In the genomic region with DNA sequence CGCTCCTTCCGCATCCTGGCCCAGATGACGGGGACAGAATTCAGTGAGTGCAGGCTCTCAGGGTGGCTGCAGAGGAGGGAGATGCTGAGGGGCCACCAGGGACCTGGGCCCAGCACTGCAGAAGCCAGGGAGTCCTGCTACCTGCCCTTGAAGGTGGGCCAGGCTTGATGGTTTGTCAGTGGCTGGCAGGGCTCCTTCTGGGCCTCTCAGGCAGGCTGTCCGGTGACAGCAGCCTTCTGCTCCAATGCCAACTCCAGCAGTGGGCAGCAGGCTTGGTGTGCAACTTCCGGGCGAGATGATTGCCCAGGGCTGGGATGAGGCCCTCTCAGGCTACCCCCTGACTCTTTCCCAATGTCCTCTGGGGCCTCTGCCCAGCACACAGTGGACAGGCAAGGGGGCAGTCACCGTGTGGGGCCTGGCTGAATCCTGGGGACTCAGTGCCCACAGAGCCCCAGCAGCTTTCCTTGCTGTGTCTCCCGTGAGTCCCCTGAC, we compare ENCODE assay signal across 32 cellular contexts. TPM values are rescaled to one million over a fixed set of nuclear protein-coding genes. Genes with fewer than 3 reads are reported as not detected.
A peak's percentile ranks its signal among the peaks of the same experiment; 100 is the strongest.
DNase-seq lines count a peak whose midpoint lies in the region; ATAC-seq and TF ChIP-seq lines count a peak whose summit lies in the region.
"Had no signal": no experiment of that assay in that cellular context is flagged by ENCODE, and none has a peak within 500 bp of the region (broad histone marks: within the 10 kb centered on the region; RNA-seq: fewer than 3 reads in every experiment).

No MANE protein-coding gene starts in this region.

- H3K14ac ChIP-seq in neuronal stem cell (ENCODE audit: low read length), result no peak overlapping the region

- H4K8ac ChIP-seq in neuronal stem cell (ENCODE audit: low read depth, low read length), result no peak overlapping the region

- H2AFZ ChIP-seq in neuronal stem cell (ENCODE audit: low read length), result no peak overlapping the region
- H2AFZ ChIP-seq: GM23338, PC-9 had no signal

- TF ChIP-seq CTCF in left ventricle myocardium inferior (IDR thresholded peaks at IDR 0.05; ENCODE audit: borderline replicate concordance) (no peak), sigmoid colon (IDR thresholded peaks at IDR 0.05) (no peak)

- H2BK12ac ChIP-seq in neuronal stem cell (ENCODE audit: low read length), result no peak overlapping the region

- H3K4me3 ChIP-seq in left ventricle myocardium inferior (no peak overlapping the region), sigmoid colon (no peak overlapping the region), neuronal stem cell (ENCODE audit: low read length in 2 of 2) (no peak overlapping the region)
- H3K4me3 ChIP-seq: GM12878, GM23338, HAP-1, PC-9 had no signal

- H3K27ac ChIP-seq in left ventricle myocardium inferior (replicated peaks), result peak overlapping the region; percentile 98
- H3K27ac ChIP-seq in sigmoid colon, result peak overlapping the region; percentile 43 to 95 (median 55)
- H3K27ac ChIP-seq in neuronal stem cell (replicated peaks; ENCODE audit: low read length), result no peak overlapping the region
- H3K27ac ChIP-seq: 22Rv1, KMS-11, PC-9 had no signal

- ATAC-seq in Right ventricle myocardium superior (ENCODE audit: poor library complexity) (peak; percentile 0), HG02870 (IDR thresholded peaks at IDR 0.05; ENCODE audit: unreplicated experiment) (no peak)
- ATAC-seq: GM12878, GM23338 had no signal

- H3K27me3 ChIP-seq in left ventricle myocardium inferior (ENCODE audit: low read depth) (peaks cover 2% of the 10 kb centered on the region), sigmoid colon (no peaks in the 10 kb centered on the region), neuronal stem cell (ENCODE audit: control insufficient read depth in 3 of 3, insufficient read depth in 3 of 3, low read depth in 1 of 3, low read length in 3 of 3) (peaks cover 0 to 25% (median 0%) of the 10 kb centered on the region in 3 experiments)
- H3K27me3 ChIP-seq: BE2C had no signal

- TF ChIP-seq EP300 in sigmoid colon (IDR thresholded peaks at IDR 0.05), result no peak

- no peak overlapping the region for H2BK15ac ChIP-seq in neuronal stem cell (ENCODE audit: low read length)

- TF ChIP-seq POLR2A in sigmoid colon (IDR thresholded peaks at IDR 0.05), result no peak

- WGBS in sigmoid colon, 2 donors, result 90 to 95% methylated on average over 8 of the region's 8 CpGs
- no CpG with 5 or more reads among the region's 8 CpGs for WGBS in neuronal stem cell (ENCODE audit: extremely low coverage in 2 of 2, insufficient read length in 2 of 2, insufficient replicate concordance in 1 of 2), 2 donors

- H2BK5ac ChIP-seq in neuronal stem cell (ENCODE audit: low read length), result no peak overlapping the region

- peaks cover 46% of the 10 kb centered on the region for H3K4me1 ChIP-seq in left ventricle myocardium inferior
- peaks cover 0 to 71% (median 58%) of the 10 kb centered on the region in 4 donors for H3K4me1 ChIP-seq in sigmoid colon
- H3K4me1 ChIP-seq in neuronal stem cell (ENCODE audit: control insufficient read depth in 2 of 2, insufficient read depth in 1 of 2, low read depth in 1 of 2, low read length in 2 of 2), result peaks cover 3 to 5% of the 10 kb centered on the region in 2 donors
- H3K4me1 ChIP-seq: BE2C, HAP-1 had no signal

- H3K36me3 ChIP-seq in left ventricle myocardium inferior, result peaks cover 20% of the 10 kb centered on the region
- H3K36me3 ChIP-seq in sigmoid colon, result peaks cover 0 to 30% (median 7%) of the 10 kb centered on the region in 4 donors
- H3K36me3 ChIP-seq in neuronal stem cell (replicated peaks in 1 of 2; ENCODE audit: control insufficient read depth in 2 of 2, insufficient read depth in 2 of 2, low read length in 2 of 2), result no peaks in the 10 kb centered on the region
- H3K36me3 ChIP-seq: BE2C, HAP-1 had no signal

- H3K23ac ChIP-seq in neuronal stem cell (ENCODE audit: low read depth, low read length, poor library complexity), result no peak overlapping the region

- no peak overlapping the region for H3K4me2 ChIP-seq in neuronal stem cell (ENCODE audit: insufficient read depth, low read length, poor library complexity, severe bottlenecking)
- H3K4me2 ChIP-seq: GM23338, KMS-11, PC-9 had no signal

- no peak overlapping the region for H3K9ac ChIP-seq in neuronal stem cell (ENCODE audit: low read depth, low read length, poor library complexity)
- H3K9ac ChIP-seq: KMS-11 had no signal

- H2BK120ac ChIP-seq in neuronal stem cell (ENCODE audit: low read depth, low read length), result no peak overlapping the region

- no peaks in the 10 kb centered on the region for H3K9me3 ChIP-seq in left ventricle myocardium inferior (replicated peaks)
- H3K9me3 ChIP-seq in sigmoid colon, result no peaks in the 10 kb centered on the region
- H3K9me3 ChIP-seq in neuronal stem cell (replicated peaks in 1 of 2; ENCODE audit: control insufficient read depth in 2 of 2, insufficient read depth in 1 of 2, low read depth in 1 of 2, low read length in 2 of 2), result no peaks in the 10 kb centered on the region
- H3K9me3 ChIP-seq: BE2C, HAP-1 had no signal

- H3K4ac ChIP-seq in neuronal stem cell (ENCODE audit: low read length), result no peak overlapping the region

- no peak overlapping the region for H3K18ac ChIP-seq in neuronal stem cell (ENCODE audit: low read length)

- DNase-seq in Right ventricle myocardium superior, result no peak
- no peak for DNase-seq in cardiac septum (ENCODE audit: low spot score)
- no peak for DNase-seq in left ventricle myocardium inferior
- DNase-seq in sigmoid colon, result no peak
- no peak for DNase-seq in cerebellar cortex (ENCODE audit: low spot score)
- no peak for DNase-seq in neuronal stem cell (ENCODE audit: low spot score)
- DNase-seq: ACHN; BE2C; CD8-positive, alpha-beta memory T cell; DMS 273 treated with DMSO at 0.1 percent for 48 hours; DMS79; EL; GDM1; HFFc6; NCI-H1048; NCI-H1417; NCI-H1694; NCI-H2029 treated with DMSO at 0.1 percent for 48 hours; NCI-H446 treated with DMSO at 0.1 percent for 48 hours; NCI-H526; NCI-H82; PC-9; RPMI8226; SHP77 treated with DMSO at 0.1 percent for 48 hours had no signal

- H3K79me1 ChIP-seq in neuronal stem cell (ENCODE audit: low read depth, low read length), result no peaks in the 10 kb centered on the region

- H2AK5ac ChIP-seq in neuronal stem cell (ENCODE audit: low read depth, low read length), result no peak overlapping the region

- no peak overlapping the region for H4K91ac ChIP-seq in neuronal stem cell (ENCODE audit: low read depth, low read length, poor library complexity)

- intact Hi-C loops in Right ventricle myocardium superior (cut with DNase I), result no loop called here
- intact Hi-C loops in cardiac septum (cut with DNase I), result no loop called here
- intact Hi-C loops in left ventricle myocardium inferior (cut with micrococcal nuclease), result no loop called here
- intact Hi-C loops in sigmoid colon (cut with DNase I), result loop anchor here (2.0 kb wide), 1 partner anchor 209 kb away; no protein-coding TSS in a partner anchor

RNA-seq across cellular contexts. Expression of gene LDB3, which starts 23.8 kb away (rescaled TPM):
- 1,375 TPM for total RNA-seq in Right ventricle myocardium superior
- 1,178 TPM for total RNA-seq in cardiac septum
- 1,542 TPM for total RNA-seq in left ventricle myocardium inferior
- 10 to 100 TPM; 13.2 to 42.1 (median 22.4) TPM for total RNA-seq in sigmoid colon
- 1 to 10 TPM; 1.2 to 1.9 (median 1.8) TPM for polyA plus RNA-seq in sigmoid colon
- polyA plus RNA-seq in neuronal stem cell (2013, experiment 1 of 2), result 0.08 TPM
- polyA plus RNA-seq in neuronal stem cell (2013, experiment 2 of 2), result 0.11 TPM
- polyA plus RNA-seq: CD14-positive monocyte; CD8-positive, alpha-beta memory T cell had no signal

RNA-seq across cellular contexts. Expression of gene OPN4, which starts 37.7 kb away (rescaled TPM):
- total RNA-seq in Right ventricle myocardium superior (0.40 TPM), cardiac septum (not detected), left ventricle myocardium inferior (0.25 TPM), sigmoid colon (not detected)
- polyA plus RNA-seq in sigmoid colon, result under 1 TPM in 1 of 3 donors, not detected in 2; 0.04 TPM
- not detected for polyA plus RNA-seq in neuronal stem cell (2013, experiment 1 of 2)
- not detected for polyA plus RNA-seq in neuronal stem cell (2013, experiment 2 of 2)
- total RNA-seq: CD8-positive, alpha-beta memory T cell; GM12878; GM23338; HFFc6 had no signal
- polyA plus RNA-seq: CD14-positive monocyte; CD8-positive, alpha-beta memory T cell; GM12878; GM23338; IgD-negative memory B cell had no signal

Comparison
In these comparisons a context has a peak if more than half of its experiments do, and no peak if none do; other contexts are left out.
1. RNA of gene LDB3, which starts 23.8 kb away (total RNA-seq): 1,542 TPM in left ventricle myocardium inferior (single experiment), 1,375 TPM in Right ventricle myocardium superior (single experiment) and 1,178 TPM in cardiac septum (single experiment); 13.2 to 42.1 TPM in sigmoid colon; every median in the first group is over 10 times any median in the second.